ENCODE assay signal across 21 cellular contexts in genomic region chr4:3446631-3447320, GRCh38. TPM values are rescaled to one million over a fixed set of nuclear protein-coding genes. Genes with fewer than 3 reads are reported as not detected.
DNase-seq lines count a peak whose midpoint lies in the region; ATAC-seq, FAIRE-seq and TF ChIP-seq lines count a peak whose summit lies in the region.
"Had no signal": no experiment of that assay in that cellular context is flagged by ENCODE, and none has a peak within 500 bp of the region (broad histone marks: within the 10 kb centered on the region; RNA-seq: fewer than 3 reads in every experiment).

No MANE protein-coding gene starts in this region.

- H2BK5ac ChIP-seq in H1 (ENCODE audit: low read depth, low read length) = no peak overlapping the region

- 82% methylated on average over 21 of the region's 22 CpGs; no CpG with 5 or more reads in 1 of the 2 experiments for WGBS in H1 (ENCODE audit: extremely low coverage in 1 of 2, insufficient coverage in 1 of 2, insufficient read length in 1 of 2, insufficient replicate concordance in 2 of 2, low coverage in 1 of 2, low lambda C conversion rate in 2 of 2, missing lambda C conversion rate in 1 of 2), 2 experiments
- WGBS in HepG2 (ENCODE audit: low lambda C conversion rate) = 100% methylated on average over 3 of the region's 22 CpGs
- WGBS in psoas muscle, 3 donors = 94 to 95% (median 94%) methylated on average over 22 of the region's 22 CpGs
- WGBS in smooth muscle cell (ENCODE audit: low lambda C conversion rate) = 95% methylated on average over 18 of the region's 22 CpGs

- H2AFZ ChIP-seq in H1 (ENCODE audit: low read length) (no peak overlapping the region), HepG2 (ENCODE audit: low read length) (no peak overlapping the region), smooth muscle cell (ENCODE audit: low read depth) (no peak overlapping the region)

- H3K27ac ChIP-seq in H1 (ENCODE audit: low read depth, low read length) (no peak overlapping the region), HepG2 (ENCODE audit: extremely low read length, insufficient read depth, low read length) (no peak overlapping the region), psoas muscle (no peak overlapping the region), smooth muscle cell (ENCODE audit: low read depth) (no peak overlapping the region)
- no peak overlapping the region for H3K27ac ChIP-seq in effector memory CD4-positive, alpha-beta T cell (ENCODE audit: insufficient read depth, low read length, poor library complexity, severe bottlenecking)
- H3K27ac ChIP-seq: 22Rv1, HL-60 had no signal

- H2BK15ac ChIP-seq in H1 (ENCODE audit: low read length) = no peak overlapping the region

- H3K9ac ChIP-seq in H1 (replicated peaks in 1 of 4; ENCODE audit: extremely low read depth in 1 of 4, low read depth in 3 of 4, low read length in 3 of 4) (no peak overlapping the region), HepG2 (ENCODE audit: insufficient read depth, low read depth, low read length) (no peak overlapping the region), smooth muscle cell (ENCODE audit: low read depth) (no peak overlapping the region)

- ATAC-seq in Right ventricle myocardium inferior = no peak
- ATAC-seq in HepG2 = no peak
- ATAC-seq in psoas muscle = no peak
- ATAC-seq: K562 had no signal

- CTCF ChIA-PET in H1 (lab: Charles Lee; ENCODE audit: partially characterized antibody) = interaction anchor here (0.9 to 3.3 kb wide), 7 partner anchors 11 to 128 kb away, joined by 3 to 13 read pairs (median 5); no protein-coding TSS in a partner anchor
- CTCF ChIA-PET in HepG2 (lab: Yijun Ruan, JAX; ENCODE audit: low intra/inter-chr PET ratio, low total read pairs) = no interaction called here

- no peaks in the 10 kb centered on the region for H3K79me1 ChIP-seq in H1 (ENCODE audit: low read depth, low read length)

- no peak overlapping the region for H2AK5ac ChIP-seq in H1 (ENCODE audit: low read depth, low read length)

- H2BK12ac ChIP-seq in H1 (ENCODE audit: low read depth, low read length) = 0 out of 2 replicates have a peak overlapping the region, but pooled peaks have one; percentile 9

- no peak for TF ChIP-seq EP300 in H1 (IDR thresholded peaks at IDR 0.05; ENCODE audit: borderline replicate concordance in 1 of 2, low read depth in 2 of 2, low read length in 2 of 2)
- no peak for TF ChIP-seq EP300 in HepG2 (IDR thresholded peaks at IDR 0.05; ENCODE audit: low read depth in 2 of 2, low read length in 2 of 2)
- no peak for TF ChIP-seq EP300 in HepG2 (CRISPR knock-in tag; IDR thresholded peaks at IDR 0.05; ENCODE audit: borderline replicate concordance)

- DNase-seq in Right ventricle myocardium inferior (ENCODE audit: missing footprints) (peak; percentile 56), cardiac septum (ENCODE audit: low spot score) (no peak), H1 (ENCODE audit: low read depth in 1 of 2, low spot score in 2 of 2) (no peak), HepG2 (ENCODE audit: low spot score) (no peak), psoas muscle (peak; percentile 11 to 51), smooth muscle cell (lab: John Stamatoyannopoulos, UW; ENCODE audit: unreplicated experiment) (no peak), NOMO-1 (lab: John Stamatoyannopoulos, UW; ENCODE audit: unreplicated experiment in 2 of 2) (no peak)
- no peak for DNase-seq in effector memory CD4-positive, alpha-beta T cell
- DNase-seq: AML-193; C1 segment of cervical spinal cord; CD4-positive, alpha-beta T cell; DMS79; GOT3; HCEC 1CT; HFFc6 had no signal

- H4K91ac ChIP-seq in H1 (replicated peaks; ENCODE audit: insufficient read length, low read length) = no peak overlapping the region

- TF ChIP-seq POLR2A in H1 (IDR thresholded peaks at IDR 0.05; ENCODE audit: control extremely low read depth in 1 of 2, low read depth in 2 of 2, low read length in 2 of 2) (no peak), HepG2 (IDR thresholded peaks at IDR 0.05; ENCODE audit: insufficient read depth in 1 of 2, low read depth in 2 of 2, low read length in 2 of 2) (no peak)

- no peaks in the 10 kb centered on the region for H3F3A ChIP-seq in smooth muscle cell (ENCODE audit: low read depth)

- TF ChIP-seq RAD21 in H1 (IDR thresholded peaks at IDR 0.05 in 1 of 2, conservative IDR thresholded peaks at IDR 0.05 in 1 of 2; ENCODE audit: low read depth in 2 of 2, low read length in 2 of 2) (no peak), HepG2 (CRISPR knock-in tag; IDR thresholded peaks at IDR 0.05) (no peak)

- H2BK120ac ChIP-seq in H1 (replicated peaks; ENCODE audit: low read depth, low read length) = no peak overlapping the region

- H3K18ac ChIP-seq in H1 (ENCODE audit: extremely low read depth, low read length) = no peak overlapping the region

- intact Hi-C loops in Right ventricle myocardium inferior (cut with DNase I) (loop anchor here (5.0 kb wide), 1 partner anchor 254 kb away; no protein-coding TSS in a partner anchor), cardiac septum (cut with DNase I) (no loop called here), HepG2 (cut with micrococcal nuclease; ENCODE audit: unreplicated experiment) (no loop called here), psoas muscle (cut with DNase I) (no loop called here)

- no peak for TF ChIP-seq CTCF in H1 (IDR thresholded peaks at IDR 0.05; ENCODE audit: control extremely low read depth in 1 of 3, insufficient read depth in 1 of 3, low read depth in 1 of 3, low read length in 3 of 3)
- TF ChIP-seq CTCF in HepG2 (CRISPR knock-in tag; IDR thresholded peaks at IDR 0.05) = no peak
- TF ChIP-seq CTCF in psoas muscle (IDR thresholded peaks at IDR 0.05) = no peak
- TF ChIP-seq CTCF in smooth muscle cell (IDR thresholded peaks at IDR 0.05; ENCODE audit: borderline replicate concordance, insufficient read depth, poor library complexity, severe bottlenecking) = no peak

- no peak overlapping the region for H3K4ac ChIP-seq in H1 (replicated peaks; ENCODE audit: insufficient read length, low read depth, low read length)

- H2BK20ac ChIP-seq in H1 (ENCODE audit: low read length) = no peak overlapping the region

- no peaks in the 10 kb centered on the region for H3K36me3 ChIP-seq in H1 (ENCODE audit: control insufficient read depth in 2 of 4, insufficient read depth in 4 of 4, low read length in 3 of 4)
- no peaks in the 10 kb centered on the region for H3K36me3 ChIP-seq in HepG2 (replicated peaks in 1 of 2; ENCODE audit: control insufficient read depth in 1 of 2, insufficient read depth in 2 of 2, low read length in 2 of 2)
- H3K36me3 ChIP-seq in psoas muscle (ENCODE audit: insufficient read depth in 1 of 2, low read depth in 1 of 2) = no peaks in the 10 kb centered on the region
- H3K36me3 ChIP-seq in effector memory CD4-positive, alpha-beta T cell (ENCODE audit: control insufficient read depth, insufficient read depth, low read length) = no peaks in the 10 kb centered on the region
- no peaks in the 10 kb centered on the region for H3K36me3 ChIP-seq in smooth muscle cell (ENCODE audit: low read depth)

- H3K14ac ChIP-seq in H1 (ENCODE audit: insufficient read length) = no peak overlapping the region

- FAIRE-seq in H1 (lab: Jason Lieb, UNC) = no peak
- no peak for FAIRE-seq in HepG2 (lab: Jason Lieb, UNC)
- FAIRE-seq: GM12891, GM19239, K562 had no signal

- no peaks in the 10 kb centered on the region; a peak in 1 of 7 replicates for H3K4me1 ChIP-seq in H1 (replicated peaks in 1 of 4; ENCODE audit: control insufficient read depth in 3 of 4, insufficient read depth in 4 of 4, low read length in 3 of 4)
- peaks cover 38% of the 10 kb centered on the region for H3K4me1 ChIP-seq in HepG2 (ENCODE audit: insufficient read depth, low read length)
- H3K4me1 ChIP-seq in psoas muscle = no peaks in the 10 kb centered on the region
- H3K4me1 ChIP-seq in effector memory CD4-positive, alpha-beta T cell (ENCODE audit: control insufficient read depth, insufficient read depth, low read length, poor library complexity, severe bottlenecking) = no peaks in the 10 kb centered on the region
- no peaks in the 10 kb centered on the region for H3K4me1 ChIP-seq in smooth muscle cell (ENCODE audit: low read depth)

- H4K8ac ChIP-seq in H1 (ENCODE audit: extremely low read depth, insufficient read depth, low read length) = peak overlapping the region; percentile 79; the same call in 1 of the 2 replicates

- H3K4me3 ChIP-seq in H1 (ENCODE audit: extremely low read depth in 1 of 4, insufficient read depth in 2 of 4, low read depth in 3 of 4, low read length in 4 of 4) = no peak overlapping the region
- H3K4me3 ChIP-seq in HepG2 (replicated peaks in 1 of 3; ENCODE audit: insufficient read depth in 1 of 3, low read depth in 2 of 3, low read length in 3 of 3) = no peak overlapping the region
- H3K4me3 ChIP-seq in psoas muscle = no peak overlapping the region
- no peak overlapping the region for H3K4me3 ChIP-seq in effector memory CD4-positive, alpha-beta T cell (ENCODE audit: insufficient read depth, low read depth, low read length, poor library complexity, severe bottlenecking)
- H3K4me3 ChIP-seq in smooth muscle cell = no peak overlapping the region
- H3K4me3 ChIP-seq: K562 had no signal

- no peak overlapping the region for H3K23ac ChIP-seq in H1 (ENCODE audit: insufficient read length)

- H4K20me1 ChIP-seq in H1 (replicated peaks in 1 of 2; ENCODE audit: control insufficient read depth in 1 of 2, insufficient read depth in 2 of 2, low read length in 2 of 2) (no peaks in the 10 kb centered on the region), HepG2 (ENCODE audit: insufficient read depth, low read length) (no peaks in the 10 kb centered on the region), smooth muscle cell (ENCODE audit: low read depth) (no peaks in the 10 kb centered on the region)

- no peak overlapping the region for H3K56ac ChIP-seq in H1 (replicated peaks; ENCODE audit: insufficient read length, low read depth, low read length)

- H3K79me2 ChIP-seq in H1 (ENCODE audit: control insufficient read depth in 1 of 2, insufficient read depth in 2 of 2, low read length in 2 of 2) (no peaks in the 10 kb centered on the region), HepG2 (ENCODE audit: insufficient read depth, low read length) (no peaks in the 10 kb centered on the region), smooth muscle cell (ENCODE audit: low read depth) (no peaks in the 10 kb centered on the region)

- H3K9me3 ChIP-seq in H1 (ENCODE audit: insufficient read depth in 2 of 2, low read depth in 1 of 2, low read length in 1 of 2) (no peaks in the 10 kb centered on the region), HepG2 (ENCODE audit: low read length) (no peaks in the 10 kb centered on the region), psoas muscle (no peaks in the 10 kb centered on the region), smooth muscle cell (replicated peaks; ENCODE audit: low read depth) (no peaks in the 10 kb centered on the region)
- H3K9me3 ChIP-seq in effector memory CD4-positive, alpha-beta T cell (ENCODE audit: control insufficient read depth, low read length) = no peaks in the 10 kb centered on the region

- no peaks in the 10 kb centered on the region; a peak in 2 of 7 replicates for H3K27me3 ChIP-seq in H1 (replicated peaks in 1 of 4; ENCODE audit: control insufficient read depth in 3 of 4, extremely low read depth in 1 of 4, insufficient read depth in 3 of 4, low read length in 3 of 4)
- H3K27me3 ChIP-seq in HepG2 (ENCODE audit: control insufficient read depth in 1 of 2, insufficient read depth in 2 of 2, low read length in 2 of 2) = no peaks in the 10 kb centered on the region
- H3K27me3 ChIP-seq in psoas muscle (ENCODE audit: insufficient read depth in 3 of 3, low read length in 2 of 3) = no peaks in the 10 kb centered on the region
- H3K27me3 ChIP-seq in effector memory CD4-positive, alpha-beta T cell (replicated peaks; ENCODE audit: control insufficient read depth, insufficient read depth, low read length, poor library complexity, severe bottlenecking) = no peaks in the 10 kb centered on the region
- H3K27me3 ChIP-seq in smooth muscle cell (ENCODE audit: low read depth) = no peaks in the 10 kb centered on the region

- no peak overlapping the region for H4K5ac ChIP-seq in H1 (ENCODE audit: insufficient read length, low read depth, low read length)

- in situ Hi-C loops in HepG2 (cut with HindIII; ENCODE audit: extremely low pct_ligation_motif_present, low pct_unique_long_range_greater_than_20kb) = loop anchor here (5.0 kb wide), 1 partner anchor 99 kb away; no protein-coding TSS in a partner anchor

- H3K23me2 ChIP-seq in H1 (ENCODE audit: low read depth, low read length) = no peaks in the 10 kb centered on the region

- no peak overlapping the region for H3K4me2 ChIP-seq in H1 (ENCODE audit: insufficient read depth in 1 of 2, low read depth in 2 of 2, low read length in 2 of 2)
- no peak overlapping the region for H3K4me2 ChIP-seq in HepG2 (ENCODE audit: low read depth, low read length)
- H3K4me2 ChIP-seq in smooth muscle cell = no peak overlapping the region

- POLR2A ChIA-PET in H1 (lab: Charles Lee; ENCODE audit: partially characterized antibody) (no interaction called here), HepG2 (lab: Yijun Ruan, JAX) (no interaction called here)

- BruUV-seq in HepG2 (replicated peaks; lab: Mats Ljungman, UMichigan) = no TSS peak

RNA-seq across cellular contexts. Expression of gene HGFAC, which starts 5.0 kb away (rescaled TPM):
- total RNA-seq in Right ventricle myocardium inferior (1.5 TPM), cardiac septum (0.38 TPM), HepG2 (2016; rRNA removed; fragmentation: Illumina TruSeq; extraction: Trizol) (0.98 and 8.5 TPM in 2 replicates), psoas muscle (1 to 10 TPM in 1 of 4 donors, under 1 TPM in 2, not detected in 1; 0.32 to 1.2 (median 0.46) TPM), smooth muscle cell (0.27 and 0.58 TPM in 2 replicates)
- total RNA-seq in H1 (2021; fragmentation: NEBNext Ultra II Directional; extraction: Animal tissue kit (Norgen Biotek cat#: 25700)) = 0.15 TPM in 1 of 2 replicates, not detected in the other
- polyA plus RNA-seq in H1 (2011; rRNA removed) (0.14 and 0.35 TPM in 2 replicates), HepG2 (2011; rRNA removed) (63.6 and 107 TPM in 2 replicates), psoas muscle (under 1 TPM; 0.09 to 0.63 (median 0.26) TPM), smooth muscle cell (not detected in 2 replicates)
- polyA plus RNA-seq in H1 (2011; cell fraction: cytosol; rRNA removed) = 0.34 TPM
- 2.4 TPM for polyA plus RNA-seq in H1 (2011; cell fraction: nucleus; rRNA removed)
- polyA plus RNA-seq in H1 (2012, experiment 1 of 2) = 0.60 TPM in 1 of 4 replicates, not detected in the others
- not detected for polyA plus RNA-seq in H1 (2012, experiment 2 of 2)
- polyA plus RNA-seq in H1 (2013, experiment 1 of 2) = 0.10 TPM
- polyA plus RNA-seq in H1 (2013, experiment 2 of 2) = 0.07 TPM
- polyA minus RNA-seq in H1 (2011; rRNA and poly(A)+ RNA removed) = not detected in 2 replicates
- polyA minus RNA-seq in H1 (2011; cell fraction: cytosol; rRNA and poly(A)+ RNA removed) = not detected
- polyA minus RNA-seq in H1 (2011; cell fraction: nucleus; rRNA and poly(A)+ RNA removed) = not detected
- 1.8 and 1.9 TPM in 2 replicates for total RNA-seq in HepG2 (2016; cell fraction: cytosol; rRNA removed; fragmentation: Illumina TruSeq; extraction: Trizol; ENCODE audit: low read depth)
- total RNA-seq in HepG2 (2016; cell fraction: insoluble cytoplasmic fraction; rRNA removed; fragmentation: Illumina TruSeq; extraction: Trizol) = 1.2 and 9.0 TPM in 2 replicates
- total RNA-seq in HepG2 (2016; cell fraction: membrane; rRNA removed; fragmentation: Illumina TruSeq; extraction: Trizol) = 1.4 and 1.8 TPM in 2 replicates
- total RNA-seq in HepG2 (2016; cell fraction: nucleus; rRNA removed; fragmentation: Illumina TruSeq; extraction: Trizol) = 14.0 and 15.7 TPM in 2 replicates
- polyA plus RNA-seq in HepG2 (2011; cell fraction: cytosol; rRNA removed) = 8.9 and 16.3 TPM in 2 replicates
- 1,761 and 2,041 TPM in 2 replicates for polyA plus RNA-seq in HepG2 (2011; cell fraction: nucleus; rRNA removed)
- 31.4 and 46.5 TPM in 2 replicates for polyA plus RNA-seq in HepG2 (2012)
- polyA plus RNA-seq in HepG2 (2016; cell fraction: cytosol; fragmentation: Illumina TruSeq; extraction: Trizol; ENCODE audit: low read depth) = 1.9 and 2.1 TPM in 2 replicates
- polyA plus RNA-seq in HepG2 (2016; cell fraction: insoluble cytoplasmic fraction; fragmentation: Illumina TruSeq; extraction: Trizol; ENCODE audit: low read depth) = 1.9 and 2.5 TPM in 2 replicates
- polyA plus RNA-seq in HepG2 (2016; cell fraction: membrane; fragmentation: Illumina TruSeq; extraction: Trizol; ENCODE audit: low read depth) = 1.6 and 2.1 TPM in 2 replicates
- 65.6 and 66.9 TPM in 2 replicates for polyA plus RNA-seq in HepG2 (2016; cell fraction: nucleus; fragmentation: Illumina TruSeq; extraction: Trizol; ENCODE audit: insufficient read depth, low read depth)
- 15.4 TPM in 1 of 2 replicates, not detected in the other for polyA minus RNA-seq in HepG2 (2011; rRNA and poly(A)+ RNA removed; ENCODE audit: low replicate concordance)
- polyA minus RNA-seq in HepG2 (2011; cell fraction: cytosol; rRNA and poly(A)+ RNA removed) = 5.8 and 5.9 TPM in 2 replicates
- 43.4 and 57.3 TPM in 2 replicates for polyA minus RNA-seq in HepG2 (2011; cell fraction: nucleus; rRNA and poly(A)+ RNA removed)
- total RNA-seq: G401, K562 had no signal

RNA-seq across cellular contexts. Expression of gene DOK7, which starts 16.3 kb away (rescaled TPM):
- total RNA-seq in Right ventricle myocardium inferior (35.5 TPM), cardiac septum (62.7 TPM), HepG2 (2016; rRNA removed; fragmentation: Illumina TruSeq; extraction: Trizol) (0.07 TPM in 1 of 2 replicates, not detected in the other), psoas muscle (10 to 100 TPM in 3 of 4 donors, 1 to 10 TPM in 1; 3.4 to 48.6 (median 34.5) TPM), smooth muscle cell (not detected in 2 replicates)
- total RNA-seq in H1 (2021; fragmentation: NEBNext Ultra II Directional; extraction: Animal tissue kit (Norgen Biotek cat#: 25700)) = not detected in 2 replicates
- polyA plus RNA-seq in H1 (2011; rRNA removed) (0.32 and 0.36 TPM in 2 replicates), HepG2 (2011; rRNA removed) (0.03 and 0.05 TPM in 2 replicates), psoas muscle (10 to 100 TPM; 11.7 to 26.3 (median 17.3) TPM), smooth muscle cell (1.4 TPM in 1 of 2 replicates, not detected in the other)
- 0.19 TPM for polyA plus RNA-seq in H1 (2011; cell fraction: cytosol; rRNA removed)
- 0.27 TPM for polyA plus RNA-seq in H1 (2011; cell fraction: nucleus; rRNA removed)
- polyA plus RNA-seq in H1 (2012, experiment 1 of 2) = 0.09 to 0.32 TPM (median 0.25 TPM) in 3 of 4 replicates, not detected in the other
- 0.09 TPM for polyA plus RNA-seq in H1 (2012, experiment 2 of 2)
- 0.14 TPM for polyA plus RNA-seq in H1 (2013, experiment 1 of 2)
- polyA plus RNA-seq in H1 (2013, experiment 2 of 2) = 0.13 TPM
- polyA minus RNA-seq in H1 (2011; rRNA and poly(A)+ RNA removed) = not detected in 2 replicates
- not detected for polyA minus RNA-seq in H1 (2011; cell fraction: cytosol; rRNA and poly(A)+ RNA removed)
- polyA minus RNA-seq in H1 (2011; cell fraction: nucleus; rRNA and poly(A)+ RNA removed) = not detected
- total RNA-seq in HepG2 (2016; cell fraction: cytosol; rRNA removed; fragmentation: Illumina TruSeq; extraction: Trizol; ENCODE audit: low read depth) = not detected in 2 replicates
- 0.04 TPM in 1 of 2 replicates, not detected in the other for total RNA-seq in HepG2 (2016; cell fraction: insoluble cytoplasmic fraction; rRNA removed; fragmentation: Illumina TruSeq; extraction: Trizol)
- total RNA-seq in HepG2 (2016; cell fraction: membrane; rRNA removed; fragmentation: Illumina TruSeq; extraction: Trizol) = 0.06 TPM in 1 of 2 replicates, not detected in the other
- total RNA-seq in HepG2 (2016; cell fraction: nucleus; rRNA removed; fragmentation: Illumina TruSeq; extraction: Trizol) = not detected in 2 replicates
- polyA plus RNA-seq in HepG2 (2011; cell fraction: cytosol; rRNA removed) = 0.05 and 0.08 TPM in 2 replicates
- polyA plus RNA-seq in HepG2 (2011; cell fraction: nucleus; rRNA removed) = 0.26 and 0.32 TPM in 2 replicates
- not detected in 2 replicates for polyA plus RNA-seq in HepG2 (2012)
- polyA plus RNA-seq in HepG2 (2016; cell fraction: cytosol; fragmentation: Illumina TruSeq; extraction: Trizol; ENCODE audit: low read depth) = not detected in 2 replicates
- polyA plus RNA-seq in HepG2 (2016; cell fraction: insoluble cytoplasmic fraction; fragmentation: Illumina TruSeq; extraction: Trizol; ENCODE audit: low read depth) = 0.19 TPM in 1 of 2 replicates, not detected in the other
- not detected in 2 replicates for polyA plus RNA-seq in HepG2 (2016; cell fraction: membrane; fragmentation: Illumina TruSeq; extraction: Trizol; ENCODE audit: low read depth)
- not detected in 2 replicates for polyA plus RNA-seq in HepG2 (2016; cell fraction: nucleus; fragmentation: Illumina TruSeq; extraction: Trizol; ENCODE audit: insufficient read depth, low read depth)
- 0.38 TPM in 1 of 2 replicates, not detected in the other for polyA minus RNA-seq in HepG2 (2011; rRNA and poly(A)+ RNA removed; ENCODE audit: low replicate concordance)
- polyA minus RNA-seq in HepG2 (2011; cell fraction: cytosol; rRNA and poly(A)+ RNA removed) = not detected in 2 replicates
- polyA minus RNA-seq in HepG2 (2011; cell fraction: nucleus; rRNA and poly(A)+ RNA removed) = not detected in 2 replicates
- total RNA-seq: CD4-positive, alpha-beta T cell; G401; HFFc6; K562 had no signal
- polyA plus RNA-seq: K562 had no signal

Comparison
In these comparisons a context has a peak if more than half of its experiments do, and no peak if none do; other contexts are left out.
1. DNase-seq: peak in Right ventricle myocardium inferior (single experiment) and psoas muscle (2 of 2); none in cardiac septum (single experiment), H1 (0 of 2), HepG2 (single experiment), effector memory CD4-positive, alpha-beta T cell (0 of 3), smooth muscle cell (single experiment) and NOMO-1 (0 of 2).